Comparison of ENCODE assay signal across 8 cellular contexts in the genomic region with DNA sequence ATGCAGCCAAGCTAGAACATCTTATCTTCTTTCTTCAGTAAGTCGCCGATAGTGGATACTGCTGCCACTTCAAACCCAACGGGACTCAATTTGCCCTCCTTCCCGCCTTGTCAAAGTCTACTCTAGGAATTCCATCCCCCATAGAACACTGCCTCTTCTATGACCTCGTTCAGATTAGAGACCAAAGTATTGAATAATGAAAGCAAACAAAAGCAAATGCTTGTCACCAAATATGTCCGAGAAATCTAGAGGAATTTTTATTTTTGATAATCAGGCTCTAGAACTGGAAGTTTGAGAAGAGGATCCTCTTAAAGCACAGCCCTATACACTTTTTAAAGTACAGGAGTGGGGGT. TPM values are rescaled to one million over a fixed set of nuclear protein-coding genes. Genes with fewer than 3 reads are reported as not detected.
DNase-seq lines count a peak whose midpoint lies in the region; TF ChIP-seq lines count a peak whose summit lies in the region.

No MANE protein-coding gene starts in this region.

- H3K36me3 ChIP-seq in HUES64 (ENCODE audit: insufficient read depth, low read length) (peaks cover 46% of the 10 kb centered on the region), mammary epithelial cell (ENCODE audit: insufficient read depth, low read length) (peaks cover 5% of the 10 kb centered on the region)

- WGBS in HUES64: 29% methylated on average over 6 of the region's 6 CpGs
- 7% methylated on average over 6 of the region's 6 CpGs for whole genome bisulfite sequencing in mammary epithelial cell (ENCODE audit: low coverage, missing lambda C conversion rate)

- H3K27me3 ChIP-seq in AG04450 (ENCODE audit: control insufficient read depth, insufficient read depth, low read length) (no peaks in the 10 kb centered on the region), HUES64 (ENCODE audit: insufficient read depth, low read length) (no peaks in the 10 kb centered on the region), mammary epithelial cell (ENCODE audit: insufficient read depth, low read length) (no peaks in the 10 kb centered on the region), mononuclear cell (ENCODE audit: insufficient read depth, low read length) (no peaks in the 10 kb centered on the region)

- no peak for DNase-seq in AG04450 (ENCODE audit: low read depth, low spot score)
- no peak for DNase-seq in mammary epithelial cell
- no peak for DNase-seq in NCI-H69 (lab: John Stamatoyannopoulos, UW)
- no peak for DNase-seq in NAMALWA (ENCODE audit: low spot score)
- no peak for DNase-seq in KBM-7
- DNase-seq in COLO829 (ENCODE audit: low spot score): no peak

- intact Hi-C loops in mammary epithelial cell (cut with micrococcal nuclease): loop anchor here (1.0 kb wide), 1 partner anchor 166 kb away; the partner anchor contains the start of gene NDUFS5

- H4K20me1 ChIP-seq in mammary epithelial cell (ENCODE audit: insufficient read depth, low read length): no peaks in the 10 kb centered on the region

- H3K79me2 ChIP-seq in mammary epithelial cell (ENCODE audit: insufficient read depth, low read length): peaks cover 61% of the 10 kb centered on the region

- dilution Hi-C loops in mammary epithelial cell (cut with HindIII; ENCODE audit: low sequenced_read_pairs): no loop called here

- H3K4me1 ChIP-seq in HUES64 (ENCODE audit: insufficient read depth, low read length) (0 out of 2 replicates have a peak, but pooled peaks cover 4% of the 10 kb centered on the region), mammary epithelial cell (ENCODE audit: insufficient read depth, low read length) (peaks cover 12% of the 10 kb centered on the region), mononuclear cell (ENCODE audit: insufficient read depth, low read length) (peaks cover 37% of the 10 kb centered on the region)

- H2AFZ ChIP-seq in mammary epithelial cell (ENCODE audit: low read depth, low read length): peak overlapping the region; percentile 98

- POLR2A ChIA-PET in AG04450 (lab: Yijun Ruan, JAX): no interaction called here

- H3K4me2 ChIP-seq in mammary epithelial cell (ENCODE audit: insufficient read depth, low read depth, low read length): peak overlapping the region; percentile 73

- CTCF ChIA-PET in AG04450 (lab: Charles Lee): interaction anchor here (2.4 kb wide), 1 partner anchor 232 kb away, joined by 11 read pairs; no protein-coding TSS in a partner anchor
- CTCF ChIA-PET in mammary epithelial cell (lab: Charles Lee; ENCODE audit: low non-redundant PET): no interaction called here

- TF ChIP-seq CTCF in AG04450 (IDR thresholded peaks at IDR 0.05; ENCODE audit: low read depth, low read length) (no peak), mammary epithelial cell (conservative IDR thresholded peaks at IDR 0.05 in 1 of 2, IDR thresholded peaks at IDR 0.05 in 1 of 2; ENCODE audit: extremely low read depth in 1 of 2, insufficient read depth in 1 of 2, low read depth in 1 of 2, low read length in 2 of 2) (no peak)

- H3K9me3 ChIP-seq in AG04450 (ENCODE audit: control insufficient read depth, insufficient read depth, low read length) (no peaks in the 10 kb centered on the region; the same call in 1 of the 2 replicates), HUES64 (ENCODE audit: insufficient read depth, low read depth, low read length) (no peaks in the 10 kb centered on the region), mammary epithelial cell (replicated peaks; ENCODE audit: insufficient read depth, low read length) (no peaks in the 10 kb centered on the region), mononuclear cell (ENCODE audit: low read depth, low read length) (no peaks in the 10 kb centered on the region)

- in situ Hi-C loops in mammary epithelial cell (cut with MboI; ENCODE audit: low sequenced_read_pairs in 2 of 2) (loop anchor here in 1 of 2 donors (10.0 kb wide), 1 partner anchor 134 kb away; the partner anchor contains the start of gene AKIRIN1), KBM-7 (cut with MboI; ENCODE audit: low pct_unique_long_range_greater_than_20kb, low sequenced_read_pairs) (no loop called here)

- peak overlapping the region; percentile 100 for H3K4me3 ChIP-seq in AG04450 (ENCODE audit: low read depth, low read length)
- peak overlapping the region; percentile 97 for H3K4me3 ChIP-seq in HUES64 (ENCODE audit: low read length)
- H3K4me3 ChIP-seq in mammary epithelial cell (replicated peaks in 1 of 3; ENCODE audit: insufficient read depth in 1 of 3, low read depth in 2 of 3, low read length in 3 of 3): peak overlapping the region; percentile 64 to 87 (median 78)
- H3K4me3 ChIP-seq in mononuclear cell (ENCODE audit: low read length): peak overlapping the region; percentile 61

- H3K9ac ChIP-seq in HUES64 (ENCODE audit: low read depth, low read length) (peak overlapping the region; percentile 79), mammary epithelial cell (ENCODE audit: insufficient read depth, low read length) (peak overlapping the region; percentile 79)

- BruUV-seq in mammary epithelial cell (replicated peaks; lab: Mats Ljungman, UMichigan): no TSS peak

- H3K27ac ChIP-seq in AG04450 (ENCODE audit: low read depth, low read length) (no peak overlapping the region), HUES64 (ENCODE audit: low read depth, low read length) (no peak overlapping the region), mammary epithelial cell (ENCODE audit: insufficient read depth, low read depth, low read length) (no peak overlapping the region)

RNA-seq across cellular contexts. Expression of gene RRAGC, which starts 0.9 kb away (rescaled TPM):
- polyA plus RNA-seq in AG04450 (2011; rRNA removed) (23.3 and 24.9 TPM in 2 replicates), mammary epithelial cell (14.4 TPM)
- polyA minus RNA-seq in AG04450 (2011; rRNA and poly(A)+ RNA removed): 7.7 and 12.9 TPM in 2 replicates
- 17.7 TPM for polyA plus RNA-seq in HUES64 (2013, experiment 1 of 2)
- polyA plus RNA-seq in HUES64 (2013, experiment 2 of 2): 16.2 TPM
- total RNA-seq in mammary epithelial cell (10 to 100 TPM; 21.8 to 36.9 TPM), mononuclear cell (13.3 TPM)
- polyA minus RNA-seq in mammary epithelial cell: 7.6 TPM

RNA-seq across cellular contexts. Expression of gene MYCBP, which starts 12.7 kb away (rescaled TPM):
- polyA plus RNA-seq in AG04450 (2011; rRNA removed) (13.7 and 17.3 TPM in 2 replicates), mammary epithelial cell (20.3 TPM)
- polyA minus RNA-seq in AG04450 (2011; rRNA and poly(A)+ RNA removed): 3.9 and 5.7 TPM in 2 replicates
- 39.2 TPM for polyA plus RNA-seq in HUES64 (2013, experiment 1 of 2)
- 36.5 TPM for polyA plus RNA-seq in HUES64 (2013, experiment 2 of 2)
- total RNA-seq in mammary epithelial cell (10 to 100 TPM; 11.7 to 15.9 TPM), mononuclear cell (5.6 TPM)
- polyA minus RNA-seq in mammary epithelial cell: 23.2 TPM

RNA-seq across cellular contexts. Expression of gene GJA9, which starts 20.9 kb away (rescaled TPM):
- polyA plus RNA-seq in AG04450 (2011; rRNA removed) (not detected in 2 replicates), mammary epithelial cell (0.08 TPM)
- not detected in 2 replicates for polyA minus RNA-seq in AG04450 (2011; rRNA and poly(A)+ RNA removed)
- not detected for polyA plus RNA-seq in HUES64 (2013, experiment 1 of 2)
- not detected for polyA plus RNA-seq in HUES64 (2013, experiment 2 of 2)
- total RNA-seq in mammary epithelial cell (under 1 TPM in 1 of 2 donors, not detected in 1; 0.21 TPM), mononuclear cell (not detected)
- not detected for polyA minus RNA-seq in mammary epithelial cell
